ENCODE assay signal across 9 cellular contexts in genomic region chr9:109906766-109907382, GRCh38.
A peak's percentile ranks its signal among the peaks of the same experiment; 100 is the strongest.
DNase-seq lines count a peak whose midpoint lies in the region; ATAC-seq and TF ChIP-seq lines count a peak whose summit lies in the region.
"Had no signal": no experiment of that assay in that cellular context is flagged by ENCODE, and none has a peak within 500 bp of the region (broad histone marks: within the 10 kb centered on the region; RNA-seq: fewer than 3 reads in every experiment).

No MANE protein-coding gene starts in this region.

- H3K27ac ChIP-seq in cardiac muscle cell, result peak overlapping the region; percentile 55
- peak overlapping the region in 3 of 4 donors; percentile 4 to 59 (median 51) for H3K27ac ChIP-seq in esophagus squamous epithelium
- H3K27ac ChIP-seq in upper lobe of right lung, result peak overlapping the region; percentile 63
- no peak overlapping the region for H3K27ac ChIP-seq in hepatocyte
- H3K27ac ChIP-seq in A673 (ENCODE audit: low read depth, low read length, poor library complexity, severe bottlenecking), result no peak overlapping the region
- H3K27ac ChIP-seq: C4-2B had no signal

- H3K4me2 ChIP-seq in hepatocyte, result no peak overlapping the region

- H4K20me1 ChIP-seq in hepatocyte (ENCODE audit: insufficient read depth, poor library complexity, severe bottlenecking), result no peaks in the 10 kb centered on the region

- CTCF ChIA-PET in A673 (lab: Charles Lee), result no interaction called here

- TF ChIP-seq POLR2A in esophagus squamous epithelium (IDR thresholded peaks at IDR 0.05), result no peak

- H3K4me1 ChIP-seq in cardiac muscle cell (ENCODE audit: low read depth), result peaks cover 38% of the 10 kb centered on the region
- H3K4me1 ChIP-seq in esophagus squamous epithelium, result peaks cover 3 to 39% (median 22%) of the 10 kb centered on the region in 3 donors
- peaks cover 48% of the 10 kb centered on the region for H3K4me1 ChIP-seq in upper lobe of right lung
- H3K4me1 ChIP-seq in hepatocyte (ENCODE audit: insufficient read depth), result peaks cover 11% of the 10 kb centered on the region
- no peaks in the 10 kb centered on the region for H3K4me1 ChIP-seq in A673 (ENCODE audit: insufficient read depth, low read length, poor library complexity, severe bottlenecking)

- no peaks in the 10 kb centered on the region for H3K79me2 ChIP-seq in hepatocyte

- no peaks in the 10 kb centered on the region for H3K9me2 ChIP-seq in hepatocyte (replicated peaks; ENCODE audit: insufficient read depth)

- BruUV-seq in A673 (replicated peaks; lab: Mats Ljungman, UMichigan), result no TSS peak

- peak; percentile 16 for TF ChIP-seq CTCF in cardiac muscle cell (IDR thresholded peaks at IDR 0.05; ENCODE audit: low read depth, low read length)
- TF ChIP-seq CTCF in esophagus squamous epithelium (IDR thresholded peaks at IDR 0.05), result no peak
- no peak for TF ChIP-seq CTCF in upper lobe of right lung (IDR thresholded peaks at IDR 0.05)
- no peak for TF ChIP-seq CTCF in hepatocyte (IDR thresholded peaks at IDR 0.05; ENCODE audit: poor library complexity)
- no peak for TF ChIP-seq CTCF in A673 (conservative IDR thresholded peaks at IDR 0.05; ENCODE audit: low read depth, low read length)

- intact Hi-C loops in cardiac septum (cut with DNase I), result loop anchor here (5.0 kb wide), 1 partner anchor 60 kb away; no protein-coding TSS in a partner anchor
- intact Hi-C loops in esophagus squamous epithelium (cut with DNase I), result no loop called here
- intact Hi-C loops in upper lobe of right lung (cut with DNase I), result loop anchor here (10.0 kb wide), 1 partner anchor 248 kb away; no protein-coding TSS in a partner anchor
- intact Hi-C loops in A673 (cut with micrococcal nuclease; ENCODE audit: unreplicated experiment), result loop anchor here (5.0 kb wide), 1 partner anchor 310 kb away; no protein-coding TSS in a partner anchor

- POLR2A ChIA-PET in A673 (lab: Charles Lee; ENCODE audit: low non-redundant PET), result no interaction called here

- H3K27me3 ChIP-seq in cardiac muscle cell, result no peaks in the 10 kb centered on the region
- no peaks in the 10 kb centered on the region for H3K27me3 ChIP-seq in esophagus squamous epithelium
- H3K27me3 ChIP-seq in upper lobe of right lung, result no peaks in the 10 kb centered on the region
- no peaks in the 10 kb centered on the region for H3K27me3 ChIP-seq in hepatocyte
- H3K27me3 ChIP-seq in A673 (replicated peaks; ENCODE audit: insufficient read depth, low read depth, low read length, poor library complexity), result no peaks in the 10 kb centered on the region

- ATAC-seq in upper lobe of right lung (no peak), HG03139 (IDR thresholded peaks at IDR 0.05; ENCODE audit: unreplicated experiment) (no peak)

- no peaks in the 10 kb centered on the region for H3K36me3 ChIP-seq in cardiac muscle cell
- no peaks in the 10 kb centered on the region for H3K36me3 ChIP-seq in esophagus squamous epithelium
- H3K36me3 ChIP-seq in upper lobe of right lung, result no peaks in the 10 kb centered on the region
- H3K36me3 ChIP-seq in hepatocyte (replicated peaks; ENCODE audit: insufficient read depth, low read depth), result no peaks in the 10 kb centered on the region
- no peaks in the 10 kb centered on the region for H3K36me3 ChIP-seq in A673 (ENCODE audit: insufficient read depth, low read length, poor library complexity, severe bottlenecking)

- H3K4me3 ChIP-seq in cardiac muscle cell (no peak overlapping the region), esophagus squamous epithelium (no peak overlapping the region), upper lobe of right lung (no peak overlapping the region), hepatocyte (no peak overlapping the region), A673 (ENCODE audit: low read depth, low read length, poor library complexity, severe bottlenecking) (no peak overlapping the region)

- H3K9me3 ChIP-seq in cardiac muscle cell (ENCODE audit: low read depth) (no peaks in the 10 kb centered on the region), esophagus squamous epithelium (no peaks in the 10 kb centered on the region), upper lobe of right lung (no peaks in the 10 kb centered on the region), hepatocyte (ENCODE audit: low read depth) (no peaks in the 10 kb centered on the region), A673 (ENCODE audit: low read depth, low read length, poor library complexity, severe bottlenecking) (no peaks in the 10 kb centered on the region)

- WGBS in esophagus squamous epithelium, 2 donors, result 59 to 83% methylated on average over 2 of the region's 2 CpGs
- 81% methylated on average over 2 of the region's 2 CpGs for WGBS in hepatocyte (ENCODE audit: low lambda C conversion rate, missing lambda C conversion rate)

- no peak overlapping the region for H2AFZ ChIP-seq in hepatocyte

- peak; percentile 51 to 55 for DNase-seq in cardiac muscle cell (ENCODE audit: low read depth in 1 of 2, low spot score in 1 of 2)
- no peak for DNase-seq in cardiac septum (ENCODE audit: low spot score)
- peak; percentile 32 for DNase-seq in HT1080 (ENCODE audit: low read depth)
- DNase-seq in esophagus squamous epithelium (lab: John Stamatoyannopoulos, UW), result no peak
- no peak for DNase-seq in upper lobe of right lung
- no peak for DNase-seq in hepatocyte (ENCODE audit: low spot score)
- no peak for DNase-seq in A673 (ENCODE audit: low spot score)

Comparison
In these comparisons a context has a peak if more than half of its experiments do, and no peak if none do; other contexts are left out.
1. DNase-seq: peak in cardiac muscle cell (2 of 2) and HT1080 (single experiment); none in cardiac septum (single experiment), esophagus squamous epithelium (single experiment), upper lobe of right lung (single experiment), hepatocyte (single experiment) and A673 (single experiment).
2. H3K27ac ChIP-seq: peak in cardiac muscle cell (single experiment), esophagus squamous epithelium (3 of 4) and upper lobe of right lung (single experiment); none in hepatocyte (single experiment) and A673 (single experiment).